In the genomic region with DNA sequence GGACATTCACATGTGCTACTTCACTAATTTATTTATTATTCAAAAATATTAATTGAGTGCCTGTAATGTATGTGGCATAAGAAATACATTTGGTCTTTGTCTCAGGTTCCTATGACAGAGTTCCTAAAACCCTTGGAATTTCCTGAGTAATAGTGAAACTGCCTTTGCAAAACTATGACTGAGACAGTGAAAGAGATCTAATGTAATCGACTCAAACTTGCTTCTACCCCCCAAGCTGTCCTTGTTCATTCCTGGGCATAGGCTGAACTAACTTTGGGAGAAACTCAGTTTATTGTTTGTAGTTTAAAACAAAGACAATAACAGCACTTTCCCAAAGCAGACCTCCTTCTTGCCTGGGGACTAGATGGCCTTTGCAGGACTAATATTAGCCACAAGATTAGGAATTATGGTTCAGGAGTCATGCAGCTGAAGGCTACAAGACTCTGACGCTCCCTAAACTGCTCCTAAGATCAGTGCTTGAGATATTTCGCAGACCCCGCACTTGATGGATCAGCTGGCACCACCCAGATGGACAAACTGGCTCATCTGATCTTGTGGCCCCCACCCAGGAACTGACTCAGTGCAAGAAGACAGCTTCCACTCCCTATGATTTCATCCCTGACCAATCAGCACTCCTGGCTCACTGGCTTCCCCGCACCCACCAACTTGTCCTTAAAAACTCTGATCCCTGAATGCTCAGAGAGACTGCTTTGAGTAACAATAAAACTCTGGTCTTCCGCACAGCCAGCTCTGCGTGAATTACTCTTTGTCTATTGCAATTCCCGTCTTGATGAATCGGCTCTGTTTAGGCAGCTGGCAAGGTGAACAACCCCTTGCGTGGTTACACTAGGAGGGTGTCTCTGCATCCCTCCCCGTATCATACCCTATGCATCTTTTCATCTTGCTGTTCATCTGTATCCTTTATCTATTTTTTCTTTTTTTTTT, we compare ENCODE assay signal across 11 cellular contexts. TPM values are rescaled to one million over a fixed set of nuclear protein-coding genes. Genes with fewer than 3 reads are reported as not detected.
A peak's percentile ranks its signal among the peaks of the same experiment; 100 is the strongest.
DNase-seq lines count a peak whose midpoint lies in the region; TF ChIP-seq lines count a peak whose summit lies in the region.
"Had no signal": no experiment of that assay in that cellular context is flagged by ENCODE, and none has a peak within 500 bp of the region (broad histone marks: within the 10 kb centered on the region; RNA-seq: fewer than 3 reads in every experiment).

No MANE protein-coding gene starts in this region.

- no peaks in the 10 kb centered on the region for H3K9me3 ChIP-seq in left ventricle myocardium inferior (replicated peaks)
- H3K9me3 ChIP-seq: SJCRH30 had no signal

- H3K4me3 ChIP-seq in left ventricle myocardium inferior (peak overlapping the region; percentile 11), skin epidermis (no peak overlapping the region)
- H3K4me3 ChIP-seq: SJCRH30 had no signal

- intact Hi-C loops in left ventricle myocardium inferior (cut with micrococcal nuclease), result no loop called here

- no peaks in the 10 kb centered on the region for H3K36me3 ChIP-seq in left ventricle myocardium inferior
- H3K36me3 ChIP-seq: SJCRH30 had no signal

- peaks cover 10% of the 10 kb centered on the region for H3K4me1 ChIP-seq in left ventricle myocardium inferior
- H3K4me1 ChIP-seq: SJCRH30 had no signal

- H3K27me3 ChIP-seq in left ventricle myocardium inferior (ENCODE audit: low read depth), result no peaks in the 10 kb centered on the region
- H3K27me3 ChIP-seq: SJCRH30 had no signal

- H3K27ac ChIP-seq in left ventricle myocardium inferior (replicated peaks), result peak overlapping the region; percentile 45
- H3K27ac ChIP-seq in skin epidermis, result peak overlapping the region in 18 of 21 experiments; percentile 33 to 84 (median 65)
- H3K27ac ChIP-seq: HL-60, SJCRH30 had no signal

- TF ChIP-seq CTCF in left ventricle myocardium inferior (IDR thresholded peaks at IDR 0.05; ENCODE audit: borderline replicate concordance), result no peak

- DNase-seq in HK-2 (ENCODE audit: unreplicated experiment) (peak; percentile 18), brain pericyte (ENCODE audit: low read depth, low spot score) (peak; percentile 41), left ventricle myocardium inferior (peak; percentile 51), KG1 (lab: John Stamatoyannopoulos, UW) (no peak), NCI-H1930 (lab: John Stamatoyannopoulos, UW) (no peak), AG08396 (ENCODE audit: low spot score) (no peak)
- no peak for DNase-seq in activated T-cell treated with anti-CD3 and anti-CD28 coated beads, Interleukin-2, amount 50 U/mL, for 48 hours
- DNase-seq: NCI-H2029 treated with DMSO at 0.1 percent for 48 hours, SJCRH30 had no signal

RNA-seq across cellular contexts. Expression of a gene that starts 27.0 kb away (rescaled TPM):
- total RNA-seq in left ventricle myocardium inferior, result 8.9 TPM

Comparison
In these comparisons a context has a peak if more than half of its experiments do, and no peak if none do; other contexts are left out.
1. DNase-seq: peak in HK-2 (single experiment), brain pericyte (single experiment) and left ventricle myocardium inferior (single experiment); none in KG1 (single experiment), NCI-H1930 (0 of 2), AG08396 (single experiment) and activated T-cell treated with anti-CD3 and anti-CD28 coated beads, Interleukin-2, amount 50 U/mL, for 48 hours (0 of 2).